ENCODE assay signal across 22 cellular contexts in the genomic region with DNA sequence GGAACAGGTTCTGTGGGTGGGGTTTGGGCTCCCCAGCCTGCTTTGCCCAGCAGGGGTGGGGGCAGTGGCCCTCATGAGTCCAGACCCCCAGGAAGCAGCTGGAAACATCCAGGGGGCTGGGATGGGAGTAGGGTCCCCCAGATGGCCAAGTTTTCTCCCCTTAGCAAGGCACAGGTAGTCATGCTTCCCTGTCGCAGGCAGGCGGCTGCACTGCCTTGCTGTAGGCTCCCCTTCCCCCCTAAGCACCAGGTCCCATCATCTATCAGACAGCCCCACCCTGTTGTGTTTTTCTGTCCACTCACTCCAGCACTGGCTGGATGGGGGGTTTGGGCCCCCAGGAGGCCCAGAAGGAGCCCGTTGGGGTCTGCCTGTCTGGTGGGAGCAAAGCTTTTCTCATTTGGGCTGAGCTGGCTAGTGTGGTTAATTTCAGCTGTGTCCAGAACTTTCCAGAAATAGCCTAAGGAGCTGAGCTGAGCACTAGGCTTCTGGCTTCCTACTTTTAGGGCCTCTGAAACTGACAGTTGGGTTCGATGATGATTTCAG. TPM values are rescaled to one million over a fixed set of nuclear protein-coding genes. Genes with fewer than 3 reads are reported as not detected.
DNase-seq lines count a peak whose midpoint lies in the region; ATAC-seq, FAIRE-seq and TF ChIP-seq lines count a peak whose summit lies in the region.
"Had no signal": no experiment of that assay in that cellular context is flagged by ENCODE, and none has a peak within 500 bp of the region (broad histone marks: within the 10 kb centered on the region; RNA-seq: fewer than 3 reads in every experiment).

No MANE protein-coding gene starts in this region.

- CTCF ChIA-PET in HepG2 (lab: Yijun Ruan, JAX; ENCODE audit: low intra/inter-chr PET ratio, low total read pairs) = no interaction called here
- CTCF ChIA-PET in CD4-positive, alpha-beta memory T cell (lab: Charles Lee; ENCODE audit: partially characterized antibody) = no interaction called here

- POLR2A ChIA-PET in HepG2 (lab: Yijun Ruan, JAX) = no interaction called here
- POLR2A ChIA-PET in CD4-positive, alpha-beta memory T cell (lab: Charles Lee; ENCODE audit: partially characterized antibody) = no interaction called here

- H3K18ac ChIP-seq in mesenchymal stem cell (ENCODE audit: low read depth in 1 of 2, low read length in 2 of 2) = no peak overlapping the region

- H3K4me1 ChIP-seq in HepG2 (ENCODE audit: insufficient read depth, low read length) (peaks cover 52% of the 10 kb centered on the region), right lobe of liver (peaks cover 0 to 37% (median 12%) of the 10 kb centered on the region in 4 donors), RWPE2 (ENCODE audit: insufficient read depth, poor library complexity, severe bottlenecking) (peaks cover 38% of the 10 kb centered on the region), mesenchymal stem cell (ENCODE audit: control insufficient read depth, insufficient read depth, low read depth, low read length) (peaks cover 46% of the 10 kb centered on the region), vagina (peaks cover 54% of the 10 kb centered on the region)
- peaks cover 13% of the 10 kb centered on the region for H3K4me1 ChIP-seq in CD4-positive, alpha-beta memory T cell (ENCODE audit: insufficient read depth, low read length)

- H3K27ac ChIP-seq in HepG2 (ENCODE audit: extremely low read length, insufficient read depth, low read length) = no peak overlapping the region
- H3K27ac ChIP-seq in right lobe of liver = peak overlapping the region in 1 of 3 donors; percentile 40
- H3K27ac ChIP-seq in RWPE2 (ENCODE audit: poor library complexity, severe bottlenecking) = peak overlapping the region; percentile 91
- no peak overlapping the region for H3K27ac ChIP-seq in mesenchymal stem cell (ENCODE audit: low read length, poor library complexity, severe bottlenecking)
- peak overlapping the region; percentile 22 for H3K27ac ChIP-seq in vagina
- no peak overlapping the region for H3K27ac ChIP-seq in CD4-positive, alpha-beta memory T cell (ENCODE audit: low read depth, low read length)
- H3K27ac ChIP-seq: SJSA1, testis had no signal

- no peak overlapping the region for H3K4me2 ChIP-seq in HepG2 (ENCODE audit: low read depth, low read length)
- no peak overlapping the region for H3K4me2 ChIP-seq in mesenchymal stem cell (ENCODE audit: low read length, poor library complexity, severe bottlenecking)

- peaks cover 10 to 14% of the 10 kb centered on the region in 2 donors for H3K36me3 Mint-ChIP-seq in CD4-positive, alpha-beta memory T cell

- TF ChIP-seq EP300 in HepG2 (IDR thresholded peaks at IDR 0.05; ENCODE audit: low read depth in 2 of 2, low read length in 2 of 2) (no peak), HepG2 (CRISPR knock-in tag; IDR thresholded peaks at IDR 0.05; ENCODE audit: borderline replicate concordance) (no peak)

- H3K9ac ChIP-seq in HepG2 (ENCODE audit: insufficient read depth, low read depth, low read length) = no peak overlapping the region
- H3K9ac ChIP-seq in mesenchymal stem cell (ENCODE audit: low read length) = no peak overlapping the region

- H3K9me3 Mint-ChIP-seq in CD4-positive, alpha-beta memory T cell = peaks cover 0 to 2% (median 0%) of the 10 kb centered on the region in 8 donors
- H3K9me3 Mint-ChIP-seq: activated B cell treated with CpG ODN at 0.5 μM for 24 hours; activated T-cell treated with anti-CD3 and anti-CD28 coated beads, Interleukin-2, amount 50 U/mL, for 72 hours; mesothelial cell of epicardium had no signal

- no peak overlapping the region for H3K4me3 Mint-ChIP-seq in CD4-positive, alpha-beta memory T cell
- H3K4me3 Mint-ChIP-seq: activated B cell treated with CpG ODN at 0.5 μM for 24 hours; activated T-cell treated with anti-CD3 and anti-CD28 coated beads, Interleukin-2, amount 50 U/mL, for 72 hours; mesothelial cell of epicardium had no signal

- TF ChIP-seq POLR2A in HepG2 (IDR thresholded peaks at IDR 0.05; ENCODE audit: insufficient read depth in 1 of 2, low read depth in 2 of 2, low read length in 2 of 2) (peak in 1 of 2 experiments; percentile 22; a peak in 1 of 4 replicates), right lobe of liver (IDR thresholded peaks at IDR 0.05) (no peak), vagina (IDR thresholded peaks at IDR 0.05) (no peak), lower leg skin (IDR thresholded peaks at IDR 0.05) (no peak)

- H3K14ac ChIP-seq in mesenchymal stem cell (ENCODE audit: low read length in 2 of 2) = no peak overlapping the region

- H3K9me3 ChIP-seq in HepG2 (ENCODE audit: low read length) = no peaks in the 10 kb centered on the region
- no peaks in the 10 kb centered on the region for H3K9me3 ChIP-seq in right lobe of liver
- no peaks in the 10 kb centered on the region for H3K9me3 ChIP-seq in RWPE2 (ENCODE audit: severe bottlenecking)
- no peaks in the 10 kb centered on the region for H3K9me3 ChIP-seq in mesenchymal stem cell (ENCODE audit: control insufficient read depth, low read length)
- no peaks in the 10 kb centered on the region for H3K9me3 ChIP-seq in vagina
- H3K9me3 ChIP-seq in CD4-positive, alpha-beta memory T cell (ENCODE audit: control insufficient read depth in 1 of 2, low read length in 2 of 2) = no peaks in the 10 kb centered on the region
- H3K9me3 ChIP-seq: body of pancreas, SJSA1, testis had no signal

- H3K4me1 Mint-ChIP-seq in CD4-positive, alpha-beta memory T cell = peaks cover 4 to 23% (median 12%) of the 10 kb centered on the region in 4 donors

- DNase-seq in HepG2 (ENCODE audit: low spot score) (no peak), right lobe of liver (no peak), RWPE2 (ENCODE audit: low spot score) (no peak), mesenchymal stem cell (no peak), vagina (ENCODE audit: extremely low spot score in 2 of 2) (no peak), lower leg skin (ENCODE audit: low spot score in 2 of 2) (no peak), NCI-H1436 treated with DMSO at 0.1 percent for 48 hours (lab: John Stamatoyannopoulos, UW) (no peak)
- DNase-seq in CD4-positive, alpha-beta memory T cell = no peak
- DNase-seq: activated B cell treated with CpG ODN at 0.5 μM for 24 hours; activated naive CD4-positive, alpha-beta T cell treated with anti-CD3 and anti-CD28 coated beads, Interleukin-2, amount 50 U/mL, for 16 hours; activated T-cell treated with anti-CD3 and anti-CD28 coated beads, Interleukin-2, amount 50 U/mL, for 72 hours; body of pancreas; cortex of kidney; foreskin fibroblast; Karpas-422; NCI-H1105 treated with DMSO at 0.1 percent for 48 hours; retina; T-helper 2 cell; testis had no signal

- H3K23ac ChIP-seq in mesenchymal stem cell (ENCODE audit: low read length in 2 of 2) = peak overlapping the region in 1 of 2 experiments; percentile 87

- FAIRE-seq in HepG2 (lab: Jason Lieb, UNC) = no peak
- FAIRE-seq: GM18507 had no signal

- peaks cover 17 to 45% of the 10 kb centered on the region in 2 experiments; a peak in 4 of 5 replicates for H3K36me3 ChIP-seq in HepG2 (replicated peaks in 1 of 2; ENCODE audit: control insufficient read depth in 1 of 2, insufficient read depth in 2 of 2, low read length in 2 of 2)
- H3K36me3 ChIP-seq in right lobe of liver = peaks cover 0 to 39% (median 21%) of the 10 kb centered on the region in 4 donors
- H3K36me3 ChIP-seq in RWPE2 (ENCODE audit: low read depth) = peaks cover 67% of the 10 kb centered on the region
- H3K36me3 ChIP-seq in mesenchymal stem cell (ENCODE audit: control insufficient read depth in 1 of 2, insufficient read depth in 2 of 2, low read depth in 1 of 2, low read length in 2 of 2) = peaks cover 74 to 79% of the 10 kb centered on the region in 2 experiments
- H3K36me3 ChIP-seq in vagina = peaks cover 0 to 29% of the 10 kb centered on the region in 2 donors
- peaks cover 14% of the 10 kb centered on the region for H3K36me3 ChIP-seq in CD4-positive, alpha-beta memory T cell (ENCODE audit: insufficient read depth, low read length)

- intact Hi-C loops in HepG2 (cut with micrococcal nuclease; ENCODE audit: unreplicated experiment) (no loop called here), right lobe of liver (cut with DNase I) (no loop called here), vagina (cut with DNase I) (loop anchor here (5.0 kb wide), 1 partner anchor 37 kb away; a partner anchor contains a TSS), lower leg skin (cut with DNase I; ENCODE audit: low total_unique reads) (no loop called here)
- intact Hi-C loops in CD4-positive, alpha-beta memory T cell (cut with micrococcal nuclease) = loop anchor here (10.0 kb wide), 1 partner anchor 415 kb away; a partner anchor contains a TSS

- no TSS peak for BruUV-seq in HepG2 (replicated peaks; lab: Mats Ljungman, UMichigan)

- H2BK15ac ChIP-seq in mesenchymal stem cell (ENCODE audit: low read depth, poor library complexity, severe bottlenecking) = no peak overlapping the region

- H3K79me2 ChIP-seq in HepG2 (ENCODE audit: insufficient read depth, low read length) = peaks cover 23% of the 10 kb centered on the region

- H3K4ac ChIP-seq in mesenchymal stem cell (ENCODE audit: low read depth in 1 of 2, low read length in 2 of 2) = no peak overlapping the region

- H2AK5ac ChIP-seq in mesenchymal stem cell (ENCODE audit: low read length, severe bottlenecking) = peak overlapping the region; percentile 55

- peaks cover 36% of the 10 kb centered on the region; the same call in 1 of the 2 replicates for H4K20me1 ChIP-seq in HepG2 (ENCODE audit: insufficient read depth, low read length)

- H3K27me3 Mint-ChIP-seq in CD4-positive, alpha-beta memory T cell = no peaks in the 10 kb centered on the region
- H3K27me3 Mint-ChIP-seq: activated B cell treated with CpG ODN at 0.5 μM for 24 hours had no signal

- H2BK12ac ChIP-seq in mesenchymal stem cell (ENCODE audit: low read length in 2 of 2) = no peak overlapping the region

- H3K27me3 ChIP-seq in HepG2 (ENCODE audit: control insufficient read depth in 1 of 2, insufficient read depth in 2 of 2, low read length in 2 of 2) (no peaks in the 10 kb centered on the region), right lobe of liver (no peaks in the 10 kb centered on the region), RWPE2 (ENCODE audit: insufficient read depth, poor library complexity, severe bottlenecking) (no peaks in the 10 kb centered on the region), mesenchymal stem cell (ENCODE audit: control insufficient read depth in 1 of 2, insufficient read depth in 1 of 2, low read length in 2 of 2) (no peaks in the 10 kb centered on the region), vagina (no peaks in the 10 kb centered on the region)
- no peaks in the 10 kb centered on the region for H3K27me3 ChIP-seq in CD4-positive, alpha-beta memory T cell (ENCODE audit: insufficient read depth, low read length)
- H3K27me3 ChIP-seq: body of pancreas, SJSA1, testis had no signal

- no peak overlapping the region for H3K4me3 ChIP-seq in HepG2 (replicated peaks in 1 of 3; ENCODE audit: insufficient read depth in 1 of 3, low read depth in 2 of 3, low read length in 3 of 3)
- no peak overlapping the region for H3K4me3 ChIP-seq in right lobe of liver
- H3K4me3 ChIP-seq in RWPE2 (ENCODE audit: severe bottlenecking) = no peak overlapping the region
- H3K4me3 ChIP-seq in mesenchymal stem cell (ENCODE audit: insufficient read depth in 1 of 2, low read depth in 1 of 2, low read length in 2 of 2) = no peak overlapping the region
- H3K4me3 ChIP-seq in vagina = no peak overlapping the region
- H3K4me3 ChIP-seq in lower leg skin (ENCODE audit: low read depth, poor library complexity, severe bottlenecking) = no peak overlapping the region
- no peak overlapping the region for H3K4me3 ChIP-seq in CD4-positive, alpha-beta memory T cell (ENCODE audit: low read length in 2 of 2)
- H3K4me3 ChIP-seq: body of pancreas, SJSA1, testis had no signal

- H4K8ac ChIP-seq in mesenchymal stem cell (ENCODE audit: low read length) = no peak overlapping the region

- no peak overlapping the region for H2BK120ac ChIP-seq in mesenchymal stem cell (ENCODE audit: low read depth, low read length)

- H3K27ac Mint-ChIP-seq in CD4-positive, alpha-beta memory T cell = peak overlapping the region in 1 of 7 donors; percentile 20
- H3K27ac Mint-ChIP-seq: activated B cell treated with CpG ODN at 0.5 μM for 24 hours; activated T-cell treated with anti-CD3 and anti-CD28 coated beads, Interleukin-2, amount 50 U/mL, for 72 hours; mesothelial cell of epicardium had no signal

- ATAC-seq in HepG2 (no peak), right lobe of liver (no peak), RWPE2 (ENCODE audit: low read depth) (no peak)
- ATAC-seq: activated T-cell treated with anti-CD3 and anti-CD28 coated beads, Interleukin-2, amount 50 U/mL, for 72 hours; body of pancreas had no signal

- no peak for TF ChIP-seq RAD21 in HepG2 (CRISPR knock-in tag; IDR thresholded peaks at IDR 0.05)

- no peak overlapping the region for H4K91ac ChIP-seq in mesenchymal stem cell (ENCODE audit: low read length)

- H2AFZ ChIP-seq in HepG2 (ENCODE audit: low read length) = no peak overlapping the region
- no peak overlapping the region for H2AFZ ChIP-seq in mesenchymal stem cell (ENCODE audit: low read depth, low read length)

- no peak overlapping the region for H2BK5ac ChIP-seq in mesenchymal stem cell (ENCODE audit: low read depth, low read length, poor library complexity, severe bottlenecking)

- 93% methylated on average over 2 of the region's 4 CpGs for WGBS in HepG2 (ENCODE audit: low lambda C conversion rate)
- 65% methylated on average over 2 of the region's 4 CpGs for WGBS in right lobe of liver (ENCODE audit: insufficient coverage, low coverage, low lambda C conversion rate, missing lambda C conversion rate)
- WGBS in mesenchymal stem cell = 95% methylated on average over 4 of the region's 4 CpGs
- WGBS in lower leg skin, 2 donors = 74 to 86% methylated on average over 2 to 4 of the region's 4 CpGs

- in situ Hi-C loops in HepG2 (cut with HindIII; ENCODE audit: extremely low pct_ligation_motif_present, low pct_unique_long_range_greater_than_20kb) = no loop called here

- peaks cover 15% of the 10 kb centered on the region for H3K79me1 ChIP-seq in mesenchymal stem cell (replicated peaks; ENCODE audit: low read length, poor library complexity, severe bottlenecking)

- no peak for TF ChIP-seq CTCF in HepG2 (CRISPR knock-in tag; IDR thresholded peaks at IDR 0.05)
- TF ChIP-seq CTCF in right lobe of liver (IDR thresholded peaks at IDR 0.05) = no peak
- TF ChIP-seq CTCF in RWPE2 (IDR thresholded peaks at IDR 0.05; ENCODE audit: poor library complexity, severe bottlenecking) = no peak
- no peak for TF ChIP-seq CTCF in vagina (IDR thresholded peaks at IDR 0.05)
- no peak for TF ChIP-seq CTCF in lower leg skin (IDR thresholded peaks at IDR 0.05)

RNA-seq across cellular contexts. Expression of a gene that starts 7.9 kb away (rescaled TPM):
- total RNA-seq in HepG2 (2016; rRNA removed; fragmentation: Illumina TruSeq; extraction: Trizol) = 37.2 and 54.0 TPM in 2 replicates
- total RNA-seq in HepG2 (2016; cell fraction: cytosol; rRNA removed; fragmentation: Illumina TruSeq; extraction: Trizol; ENCODE audit: low read depth) = 362 and 379 TPM in 2 replicates
- 32.4 and 58.8 TPM in 2 replicates for total RNA-seq in HepG2 (2016; cell fraction: insoluble cytoplasmic fraction; rRNA removed; fragmentation: Illumina TruSeq; extraction: Trizol)
- 234 and 253 TPM in 2 replicates for total RNA-seq in HepG2 (2016; cell fraction: membrane; rRNA removed; fragmentation: Illumina TruSeq; extraction: Trizol)
- 25.6 and 29.4 TPM in 2 replicates for total RNA-seq in HepG2 (2016; cell fraction: nucleus; rRNA removed; fragmentation: Illumina TruSeq; extraction: Trizol)
- 103 and 113 TPM in 2 replicates for polyA plus RNA-seq in HepG2 (2011; rRNA removed)
- polyA plus RNA-seq in HepG2 (2011; cell fraction: cytosol; rRNA removed) = 80.0 TPM in 2 replicates
- polyA plus RNA-seq in HepG2 (2011; cell fraction: nucleus; rRNA removed) = 27.5 and 33.8 TPM in 2 replicates
- polyA plus RNA-seq in HepG2 (2012) = 83.2 and 95.1 TPM in 2 replicates
- polyA plus RNA-seq in HepG2 (2016; cell fraction: cytosol; fragmentation: Illumina TruSeq; extraction: Trizol; ENCODE audit: low read depth) = 889 and 952 TPM in 2 replicates
- 61.2 and 81.9 TPM in 2 replicates for polyA plus RNA-seq in HepG2 (2016; cell fraction: insoluble cytoplasmic fraction; fragmentation: Illumina TruSeq; extraction: Trizol; ENCODE audit: low read depth)
- 488 and 495 TPM in 2 replicates for polyA plus RNA-seq in HepG2 (2016; cell fraction: membrane; fragmentation: Illumina TruSeq; extraction: Trizol; ENCODE audit: low read depth)
- polyA plus RNA-seq in HepG2 (2016; cell fraction: nucleus; fragmentation: Illumina TruSeq; extraction: Trizol; ENCODE audit: insufficient read depth, low read depth) = 59.1 and 78.9 TPM in 2 replicates
- 61.6 and 63.3 TPM in 2 replicates for polyA minus RNA-seq in HepG2 (2011; rRNA and poly(A)+ RNA removed; ENCODE audit: low replicate concordance)
- polyA minus RNA-seq in HepG2 (2011; cell fraction: cytosol; rRNA and poly(A)+ RNA removed) = 27.4 and 34.8 TPM in 2 replicates
- polyA minus RNA-seq in HepG2 (2011; cell fraction: nucleus; rRNA and poly(A)+ RNA removed) = 22.8 and 23.6 TPM in 2 replicates
- 100 to 1,000 TPM in 4 of 6 experiments, 10 to 100 TPM in 2; 34.7 to 160 (median 137) TPM for total RNA-seq in right lobe of liver
- polyA plus RNA-seq in mesenchymal stem cell (2013, experiment 1 of 2) = 768 TPM
- polyA plus RNA-seq in mesenchymal stem cell (2013, experiment 2 of 2) = 790 TPM
- 68.5 TPM for total RNA-seq in vagina
- 10 to 100 TPM; 34.2 to 54.2 (median 46.3) TPM for total RNA-seq in lower leg skin
- 10 to 100 TPM; 73.8 to 80.4 TPM for total RNA-seq in CD4-positive, alpha-beta memory T cell
- 10 to 100 TPM; 14.6 to 19.0 TPM for polyA plus RNA-seq in CD4-positive, alpha-beta memory T cell

RNA-seq across cellular contexts. Expression of a gene that starts 37.4 kb away (rescaled TPM):
- total RNA-seq in HepG2 (2016; rRNA removed; fragmentation: Illumina TruSeq; extraction: Trizol) = 6.3 and 8.3 TPM in 2 replicates
- 1.5 and 2.3 TPM in 2 replicates for total RNA-seq in HepG2 (2016; cell fraction: cytosol; rRNA removed; fragmentation: Illumina TruSeq; extraction: Trizol; ENCODE audit: low read depth)
- total RNA-seq in HepG2 (2016; cell fraction: insoluble cytoplasmic fraction; rRNA removed; fragmentation: Illumina TruSeq; extraction: Trizol) = 5.7 and 9.5 TPM in 2 replicates
- total RNA-seq in HepG2 (2016; cell fraction: membrane; rRNA removed; fragmentation: Illumina TruSeq; extraction: Trizol) = 2.0 and 2.8 TPM in 2 replicates
- total RNA-seq in HepG2 (2016; cell fraction: nucleus; rRNA removed; fragmentation: Illumina TruSeq; extraction: Trizol) = 10.0 and 10.5 TPM in 2 replicates
- polyA plus RNA-seq in HepG2 (2011; rRNA removed) = 2.3 and 2.5 TPM in 2 replicates
- 1.4 and 2.3 TPM in 2 replicates for polyA plus RNA-seq in HepG2 (2011; cell fraction: cytosol; rRNA removed)
- 15.9 and 17.4 TPM in 2 replicates for polyA plus RNA-seq in HepG2 (2011; cell fraction: nucleus; rRNA removed)
- 4.7 and 7.6 TPM in 2 replicates for polyA plus RNA-seq in HepG2 (2012)
- polyA plus RNA-seq in HepG2 (2016; cell fraction: cytosol; fragmentation: Illumina TruSeq; extraction: Trizol; ENCODE audit: low read depth) = 0.37 and 0.40 TPM in 2 replicates
- polyA plus RNA-seq in HepG2 (2016; cell fraction: insoluble cytoplasmic fraction; fragmentation: Illumina TruSeq; extraction: Trizol; ENCODE audit: low read depth) = 2.7 and 2.9 TPM in 2 replicates
- 0.61 and 0.71 TPM in 2 replicates for polyA plus RNA-seq in HepG2 (2016; cell fraction: membrane; fragmentation: Illumina TruSeq; extraction: Trizol; ENCODE audit: low read depth)
- 15.6 and 16.9 TPM in 2 replicates for polyA plus RNA-seq in HepG2 (2016; cell fraction: nucleus; fragmentation: Illumina TruSeq; extraction: Trizol; ENCODE audit: insufficient read depth, low read depth)
- 2.3 and 6.5 TPM in 2 replicates for polyA minus RNA-seq in HepG2 (2011; rRNA and poly(A)+ RNA removed; ENCODE audit: low replicate concordance)
- 2.5 and 4.0 TPM in 2 replicates for polyA minus RNA-seq in HepG2 (2011; cell fraction: cytosol; rRNA and poly(A)+ RNA removed)
- polyA minus RNA-seq in HepG2 (2011; cell fraction: nucleus; rRNA and poly(A)+ RNA removed) = 5.9 and 7.1 TPM in 2 replicates
- 10 to 100 TPM in 5 of 6 experiments, 1 to 10 TPM in 1; 9.4 to 14.9 (median 12.4) TPM for total RNA-seq in right lobe of liver
- 7.4 TPM for polyA plus RNA-seq in mesenchymal stem cell (2013, experiment 1 of 2)
- 7.4 TPM for polyA plus RNA-seq in mesenchymal stem cell (2013, experiment 2 of 2)
- total RNA-seq in vagina = 19.6 TPM
- total RNA-seq in lower leg skin = 10 to 100 TPM in 3 of 4 donors, 1 to 10 TPM in 1; 8.1 to 18.4 (median 14.2) TPM
- total RNA-seq in CD4-positive, alpha-beta memory T cell = 100 to 1,000 TPM; 140 to 147 TPM
- 10 to 100 TPM; 17.3 to 31.7 TPM for polyA plus RNA-seq in CD4-positive, alpha-beta memory T cell

Comparison
In these comparisons a context has a peak if more than half of its experiments do, and no peak if none do; other contexts are left out.
1. H3K27ac ChIP-seq: peak in RWPE2 (single experiment) and vagina (single experiment); none in HepG2 (single experiment), mesenchymal stem cell (single experiment) and CD4-positive, alpha-beta memory T cell (single experiment).
2. intact Hi-C loops: an anchor here in vagina (5.0 kb wide) and CD4-positive, alpha-beta memory T cell (10.0 kb wide); none called in HepG2, right lobe of liver and lower leg skin.